In the genomic region with DNA sequence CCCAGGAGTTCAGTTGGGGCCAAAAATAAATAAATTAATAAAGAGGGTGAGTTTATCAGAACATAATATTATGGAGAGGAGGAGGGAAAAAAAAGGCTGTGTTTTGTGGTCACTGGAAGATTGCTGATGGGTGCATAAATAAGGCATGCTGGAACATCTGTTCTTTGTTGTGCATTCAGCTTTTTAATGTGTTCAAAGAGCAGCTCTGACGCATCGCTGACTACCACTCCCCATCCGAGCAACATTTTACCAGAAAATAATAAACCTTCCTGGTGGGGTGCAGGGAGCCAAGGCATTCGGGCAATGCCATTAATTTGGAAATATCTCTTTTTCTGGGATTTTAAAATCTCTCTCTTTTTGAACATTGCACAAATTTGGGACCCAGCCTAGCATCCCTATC, we compare ENCODE assay signal across 12 cellular contexts.
DNase-seq lines count a peak whose midpoint lies in the region; ATAC-seq and TF ChIP-seq lines count a peak whose summit lies in the region.
"Had no signal": no experiment of that assay in that cellular context is flagged by ENCODE, and none has a peak within 500 bp of the region (broad histone marks: within the 10 kb centered on the region; RNA-seq: fewer than 3 reads in every experiment).

No MANE protein-coding gene starts in this region.

- H3K27me3 ChIP-seq in MG63 = no peaks in the 10 kb centered on the region
- H3K27me3 ChIP-seq in heart right ventricle = no peaks in the 10 kb centered on the region
- H3K27me3 ChIP-seq: stomach had no signal

- peaks cover 26% of the 10 kb centered on the region for H3K4me1 Mint-ChIP-seq in nephron
- H3K4me1 Mint-ChIP-seq in immature natural killer cell = no peaks in the 10 kb centered on the region
- no peaks in the 10 kb centered on the region for H3K4me1 Mint-ChIP-seq in activated naive CD8-positive, alpha-beta T cell treated with anti-CD3 and anti-CD28 coated beads, Interleukin-2, amount 50 U/mL, for 24 hours
- H3K4me1 Mint-ChIP-seq: endodermal cell had no signal

- DNase-seq in COLO668 (lab: John Stamatoyannopoulos, UW; ENCODE audit: unreplicated experiment) (peak; percentile 20), MG63 (peak; percentile 24), brain pericyte (ENCODE audit: low read depth, low spot score) (peak; percentile 33), immature natural killer cell (no peak), amniotic stem cell (lab: John Stamatoyannopoulos, UW) (no peak), heart right ventricle (no peak)
- no peak for DNase-seq in activated naive CD8-positive, alpha-beta T cell treated with anti-CD3 and anti-CD28 coated beads, Interleukin-2, amount 50 U/mL, for 24 hours
- DNase-seq: endodermal cell, midbrain, MV-4-11, stomach had no signal

- H3K27ac ChIP-seq in heart right ventricle = no peak overlapping the region
- H3K27ac ChIP-seq: stomach had no signal

- H3K9me3 ChIP-seq in MG63 (no peaks in the 10 kb centered on the region), heart right ventricle (no peaks in the 10 kb centered on the region)
- H3K9me3 ChIP-seq: stomach had no signal

- H3K9me3 Mint-ChIP-seq in nephron = peaks cover 3% of the 10 kb centered on the region
- no peaks in the 10 kb centered on the region for H3K9me3 Mint-ChIP-seq in immature natural killer cell
- no peaks in the 10 kb centered on the region for H3K9me3 Mint-ChIP-seq in activated naive CD8-positive, alpha-beta T cell treated with anti-CD3 and anti-CD28 coated beads, Interleukin-2, amount 50 U/mL, for 24 hours

- TF ChIP-seq CTCF in nephron (IDR thresholded peaks at IDR 0.05; ENCODE audit: unreplicated experiment in 3 of 3) = no peak
- TF ChIP-seq CTCF in heart right ventricle (IDR thresholded peaks at IDR 0.05) = no peak

- ATAC-seq in activated naive CD8-positive, alpha-beta T cell treated with anti-CD3 and anti-CD28 coated beads, Interleukin-2, amount 50 U/mL, for 24 hours = no peak
- no peak for ATAC-seq in heart right ventricle

- 79 to 80% methylated on average over 4 of the region's 4 CpGs for WGBS in heart right ventricle, 2 donors

- no peaks in the 10 kb centered on the region for H3K36me3 ChIP-seq in MG63
- H3K36me3 ChIP-seq in heart right ventricle = no peaks in the 10 kb centered on the region
- H3K36me3 ChIP-seq: stomach had no signal

- no peak overlapping the region for H3K4me3 Mint-ChIP-seq in nephron
- no peak overlapping the region for H3K4me3 Mint-ChIP-seq in immature natural killer cell
- H3K4me3 Mint-ChIP-seq in activated naive CD8-positive, alpha-beta T cell treated with anti-CD3 and anti-CD28 coated beads, Interleukin-2, amount 50 U/mL, for 24 hours = no peak overlapping the region
- H3K4me3 Mint-ChIP-seq: endodermal cell had no signal

- peak overlapping the region; percentile 4 to 79 (median 60) for H3K27ac Mint-ChIP-seq in nephron
- H3K27ac Mint-ChIP-seq in immature natural killer cell = no peak overlapping the region
- H3K27ac Mint-ChIP-seq in activated naive CD8-positive, alpha-beta T cell treated with anti-CD3 and anti-CD28 coated beads, Interleukin-2, amount 50 U/mL, for 24 hours = no peak overlapping the region
- H3K27ac Mint-ChIP-seq: endodermal cell had no signal

- H3K4me1 ChIP-seq in heart right ventricle = no peaks in the 10 kb centered on the region
- H3K4me1 ChIP-seq: stomach had no signal

- H3K36me3 Mint-ChIP-seq in nephron (ENCODE audit: low read depth) (no peaks in the 10 kb centered on the region), immature natural killer cell (no peaks in the 10 kb centered on the region)
- no peaks in the 10 kb centered on the region for H3K36me3 Mint-ChIP-seq in activated naive CD8-positive, alpha-beta T cell treated with anti-CD3 and anti-CD28 coated beads, Interleukin-2, amount 50 U/mL, for 24 hours (ENCODE audit: low read depth)

- intact Hi-C loops in heart right ventricle (cut with DNase I) = no loop called here

- H3K27me3 Mint-ChIP-seq in nephron (ENCODE audit: low read depth) (no peaks in the 10 kb centered on the region), immature natural killer cell (ENCODE audit: low read depth in 3 of 3) (peaks cover 0 to 3% (median 2%) of the 10 kb centered on the region in 3 donors)
- peaks cover 6% of the 10 kb centered on the region for H3K27me3 Mint-ChIP-seq in activated naive CD8-positive, alpha-beta T cell treated with anti-CD3 and anti-CD28 coated beads, Interleukin-2, amount 50 U/mL, for 24 hours

- H3K4me3 ChIP-seq in MG63 (no peak overlapping the region), heart right ventricle (no peak overlapping the region)
- H3K4me3 ChIP-seq: stomach had no signal

Comparison
In these comparisons a context has a peak if more than half of its experiments do, and no peak if none do; other contexts are left out.
1. DNase-seq: peak in COLO668 (single experiment), MG63 (single experiment) and brain pericyte (single experiment); none in immature natural killer cell (0 of 3), activated naive CD8-positive, alpha-beta T cell treated with anti-CD3 and anti-CD28 coated beads, Interleukin-2, amount 50 U/mL, for 24 hours (single experiment), amniotic stem cell (single experiment) and heart right ventricle (0 of 2).
2. H3K27ac Mint-ChIP-seq: peak in nephron (3 of 3); none in immature natural killer cell (0 of 6) and activated naive CD8-positive, alpha-beta T cell treated with anti-CD3 and anti-CD28 coated beads, Interleukin-2, amount 50 U/mL, for 24 hours (single experiment).